Comparison of ENCODE assay signal across 8 cellular contexts in genomic region chr5:154189256-154189818, GRCh38. TPM values are rescaled to one million over a fixed set of nuclear protein-coding genes. Genes with fewer than 3 reads are reported as not detected.
DNase-seq lines count a peak whose midpoint lies in the region; ATAC-seq and TF ChIP-seq lines count a peak whose summit lies in the region.

No MANE protein-coding gene starts in this region.

- intact Hi-C loops in naive thymus-derived CD4-positive, alpha-beta T cell (cut with micrococcal nuclease), result loop anchor here (1.0 to 2.0 kb wide), 2 partner anchors 9 to 13 kb away; no protein-coding TSS in a partner anchor

- peaks cover 0 to 12% (median 0%) of the 10 kb centered on the region in 5 donors for H3K27me3 Mint-ChIP-seq in naive thymus-derived CD4-positive, alpha-beta T cell

- H3K4me1 Mint-ChIP-seq in naive thymus-derived CD4-positive, alpha-beta T cell, result peaks cover 33 to 47% (median 40%) of the 10 kb centered on the region in 7 donors

- H3K79me2 ChIP-seq in Karpas-422 (ENCODE audit: low read length), result no peaks in the 10 kb centered on the region

- no peak overlapping the region for H2AFZ ChIP-seq in Karpas-422 (ENCODE audit: low read length)

- H4K20me1 ChIP-seq in Karpas-422 (ENCODE audit: insufficient read depth, low read depth, low read length), result 0 out of 2 replicates have a peak, but pooled peaks cover 5% of the 10 kb centered on the region

- CTCF ChIA-PET in BJ (lab: Yijun Ruan, JAX), result interaction anchor here (0.6 to 7.6 kb wide), 12 partner anchors 9 to 836 kb away, joined by 3 to 69 read pairs (median 3); no protein-coding TSS in a partner anchor
- CTCF ChIA-PET in naive thymus-derived CD4-positive, alpha-beta T cell (lab: Charles Lee), result interaction anchor here (0.7 to 3.4 kb wide), 6 partner anchors 8 to 158 kb away, joined by 3 to 14 read pairs (median 4); no protein-coding TSS in a partner anchor

- no peaks in the 10 kb centered on the region for H3K9me3 Mint-ChIP-seq in naive thymus-derived CD4-positive, alpha-beta T cell

- H3K27me3 ChIP-seq in BJ (ENCODE audit: control insufficient read depth, insufficient read depth, low read length), result no peaks in the 10 kb centered on the region
- no peaks in the 10 kb centered on the region for H3K27me3 ChIP-seq in Karpas-422 (ENCODE audit: low read length)
- H3K27me3 ChIP-seq in ectodermal cell (ENCODE audit: control insufficient read depth, insufficient read depth, low read length, poor library complexity, severe bottlenecking), result peaks cover 33% of the 10 kb centered on the region
- H3K27me3 ChIP-seq in naive thymus-derived CD4-positive, alpha-beta T cell (ENCODE audit: control insufficient read depth in 2 of 2, insufficient read depth in 2 of 2, low read length in 2 of 2), result no peaks in the 10 kb centered on the region
- H3K27me3 ChIP-seq in WERI-Rb-1 (ENCODE audit: insufficient read depth, low read depth, severe bottlenecking), result peaks cover 3% of the 10 kb centered on the region

- WGBS in ectodermal cell, 2 experiments, result 3 to 5% methylated on average over 25 of the region's 25 CpGs

- peak overlapping the region; percentile 92 for H3K4me2 ChIP-seq in Karpas-422 (ENCODE audit: low read depth, low read length, poor library complexity, severe bottlenecking)

- H3K4me3 ChIP-seq in BJ (ENCODE audit: low read depth, low read length) (peak overlapping the region; percentile 81), Karpas-422 (ENCODE audit: low read length) (peak overlapping the region; percentile 78; the same call in 1 of the 2 replicates), ectodermal cell (ENCODE audit: insufficient read depth, low read depth, low read length) (peak overlapping the region; percentile 69), WERI-Rb-1 (ENCODE audit: low read depth, low read length) (no peak overlapping the region; the same call in 1 of the 2 replicates)
- peak overlapping the region; percentile 94 for H3K4me3 ChIP-seq in naive thymus-derived CD4-positive, alpha-beta T cell (ENCODE audit: low read length)

- H3K4me1 ChIP-seq in Karpas-422 (ENCODE audit: low read length) (peaks cover 22% of the 10 kb centered on the region), ectodermal cell (ENCODE audit: control insufficient read depth, insufficient read depth, low read length) (peaks cover 29% of the 10 kb centered on the region)
- peaks cover 16 to 22% of the 10 kb centered on the region in 2 donors for H3K4me1 ChIP-seq in naive thymus-derived CD4-positive, alpha-beta T cell (ENCODE audit: control insufficient read depth in 2 of 2, insufficient read depth in 2 of 2, low read length in 2 of 2)

- no peaks in the 10 kb centered on the region for H3K36me3 ChIP-seq in BJ (ENCODE audit: control insufficient read depth, insufficient read depth, low read length)
- no peaks in the 10 kb centered on the region for H3K36me3 ChIP-seq in Karpas-422 (ENCODE audit: insufficient read depth, low read length)
- H3K36me3 ChIP-seq in ectodermal cell (ENCODE audit: control insufficient read depth, insufficient read depth, low read length), result no peaks in the 10 kb centered on the region
- H3K36me3 ChIP-seq in naive thymus-derived CD4-positive, alpha-beta T cell (ENCODE audit: control insufficient read depth in 2 of 3, insufficient read depth in 3 of 3, low read length in 3 of 3), result peaks cover 0 to 5% (median 0%) of the 10 kb centered on the region in 3 experiments
- no peaks in the 10 kb centered on the region for H3K36me3 ChIP-seq in WERI-Rb-1

- POLR2A ChIA-PET in BJ (lab: Charles Lee), result no interaction called here
- POLR2A ChIA-PET in naive thymus-derived CD4-positive, alpha-beta T cell (lab: Charles Lee), result interaction anchor here (0.6 to 4.2 kb wide), 8 partner anchors 8 to 150 kb away, joined by 3 to 26 read pairs (median 4); partner anchors contain the start of genes FAM114A2 and MFAP3

- peaks cover 0 to 21% (median 0%) of the 10 kb centered on the region in 5 donors for H3K36me3 Mint-ChIP-seq in naive thymus-derived CD4-positive, alpha-beta T cell

- no peak overlapping the region for H3K27ac ChIP-seq in Karpas-422 (ENCODE audit: low read length)
- H3K27ac ChIP-seq in ectodermal cell (ENCODE audit: insufficient read depth, low read depth, low read length, poor library complexity, severe bottlenecking), result no peak overlapping the region
- H3K27ac ChIP-seq in naive thymus-derived CD4-positive, alpha-beta T cell (ENCODE audit: low read depth, low read length), result no peak overlapping the region
- no peak overlapping the region for H3K27ac ChIP-seq in WERI-Rb-1

- H3K4me3 Mint-ChIP-seq in naive thymus-derived CD4-positive, alpha-beta T cell, result peak overlapping the region; percentile 82 to 93 (median 88)

- H3K9ac ChIP-seq in Karpas-422 (ENCODE audit: low read length), result peak overlapping the region; percentile 74

- DNase-seq in BJ (ENCODE audit: low read depth), result no peak
- DNase-seq in Karpas-422, result no peak
- DNase-seq in naive thymus-derived CD4-positive, alpha-beta T cell, result no peak
- DNase-seq in SKM-1 (lab: John Stamatoyannopoulos, UW; ENCODE audit: unreplicated experiment), result no peak
- no peak for DNase-seq in LoVo (ENCODE audit: low spot score)
- no peak for DNase-seq in WERI-Rb-1

- H3K9me3 ChIP-seq in Karpas-422 (ENCODE audit: low read length) (no peaks in the 10 kb centered on the region), ectodermal cell (ENCODE audit: control insufficient read depth, low read length) (no peaks in the 10 kb centered on the region), WERI-Rb-1 (ENCODE audit: severe bottlenecking) (no peaks in the 10 kb centered on the region)
- H3K9me3 ChIP-seq in naive thymus-derived CD4-positive, alpha-beta T cell (ENCODE audit: control insufficient read depth in 2 of 3, low read length in 3 of 3), result no peaks in the 10 kb centered on the region

- ATAC-seq in GM19452 (IDR thresholded peaks at IDR 0.05; ENCODE audit: unreplicated experiment), result peak; percentile 5
- ATAC-seq in naive thymus-derived CD4-positive, alpha-beta T cell, result no peak

- peak overlapping the region; percentile 71 to 89 (median 78) for H3K27ac Mint-ChIP-seq in naive thymus-derived CD4-positive, alpha-beta T cell

- no peak for TF ChIP-seq CTCF in BJ (IDR thresholded peaks at IDR 0.05; ENCODE audit: insufficient read depth, low read depth, low read length)
- TF ChIP-seq CTCF in WERI-Rb-1 (IDR thresholded peaks at IDR 0.05; ENCODE audit: low read depth, low read length), result no peak

- no peaks in the 10 kb centered on the region for H3K9me2 ChIP-seq in Karpas-422 (replicated peaks; ENCODE audit: insufficient read depth, low read length)

RNA-seq across cellular contexts. Expression of gene GALNT10, which starts 1.2 kb away (rescaled TPM):
- polyA plus RNA-seq in BJ (2011; rRNA removed), result 161 and 203 TPM in 2 replicates
- polyA minus RNA-seq in BJ (2011; rRNA and poly(A)+ RNA removed), result 195 and 233 TPM in 2 replicates
- total RNA-seq in Karpas-422 (2014; rRNA removed; shearing (Covaris generic); ENCODE audit: low replicate concordance), result 2.3 and 3.6 TPM in 2 replicates
- polyA plus RNA-seq in ectodermal cell (2013, experiment 1 of 4), result 63.6 TPM
- 72.6 TPM for polyA plus RNA-seq in ectodermal cell (2013, experiment 2 of 4)
- 42.2 TPM for polyA plus RNA-seq in ectodermal cell (2013, experiment 3 of 4)
- polyA plus RNA-seq in ectodermal cell (2013, experiment 4 of 4), result 49.0 TPM
- total RNA-seq in naive thymus-derived CD4-positive, alpha-beta T cell, result 10 to 100 TPM; 16.1 to 56.4 (median 27.1) TPM
- polyA plus RNA-seq in naive thymus-derived CD4-positive, alpha-beta T cell, result 1 to 10 TPM; 6.2 to 8.7 TPM
